Comparison of ENCODE assay signal across 1 cellular context in the genomic region with DNA sequence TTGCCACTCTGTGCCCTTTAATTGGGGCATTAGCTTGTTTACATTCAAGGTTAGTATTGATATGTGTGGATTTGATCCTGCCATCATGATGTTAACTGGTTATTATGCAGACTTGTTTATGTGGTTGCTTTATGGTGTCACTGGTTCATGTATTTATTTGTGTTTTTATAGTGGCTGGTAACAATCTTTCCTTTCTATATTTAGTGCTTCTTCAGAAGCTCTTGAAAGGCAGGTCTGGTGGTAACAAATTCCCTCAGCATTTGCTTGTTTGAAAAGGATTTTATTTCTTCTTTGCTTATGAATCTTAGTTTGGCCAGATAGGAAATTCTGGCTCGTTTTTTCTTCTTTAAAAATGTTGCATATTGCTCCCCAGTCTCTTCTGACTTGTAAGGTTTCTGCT.
TF ChIP-seq lines count a peak whose summit lies in the region.

No MANE protein-coding gene starts in this region.

TF ChIP-seq in A549, 52 proteins besides CTCF, POLR2A, EP300 and RAD21 (continued from another document):
- TF ChIP-seq, protein P1, sequence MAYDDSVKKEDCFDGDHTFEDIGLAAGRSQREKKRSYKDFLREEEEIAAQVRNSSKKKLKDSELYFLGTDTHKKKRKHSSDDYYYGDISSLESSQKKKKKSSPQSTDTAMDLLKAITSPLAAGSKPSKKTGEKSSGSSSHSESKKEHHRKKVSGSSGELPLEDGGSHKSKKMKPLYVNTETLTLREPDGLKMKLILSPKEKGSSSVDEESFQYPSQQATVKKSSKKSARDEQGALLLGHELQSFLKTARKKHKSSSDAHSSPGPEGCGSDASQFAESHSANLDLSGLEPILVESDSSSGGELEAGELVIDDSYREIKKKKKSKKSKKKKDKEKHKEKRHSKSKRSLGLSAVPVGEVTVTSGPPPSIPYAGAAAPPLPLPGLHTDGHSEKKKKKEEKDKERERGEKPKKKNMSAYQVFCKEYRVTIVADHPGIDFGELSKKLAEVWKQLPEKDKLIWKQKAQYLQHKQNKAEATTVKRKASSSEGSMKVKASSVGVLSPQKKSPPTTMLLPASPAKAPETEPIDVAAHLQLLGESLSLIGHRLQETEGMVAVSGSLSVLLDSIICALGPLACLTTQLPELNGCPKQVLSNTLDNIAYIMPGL (CRISPR knock-in tag; IDR thresholded peaks at IDR 0.05; ENCODE audit: borderline replicate concordance): no peak
- TF ChIP-seq SMC3 (IDR thresholded peaks at IDR 0.05) (no peak), TFCP2L1 (CRISPR knock-in tag; IDR thresholded peaks at IDR 0.05) (no peak), NPAS2 (CRISPR knock-in tag; IDR thresholded peaks at IDR 0.05; ENCODE audit: borderline replicate concordance) (no peak)
- TF ChIP-seq, protein P2, sequence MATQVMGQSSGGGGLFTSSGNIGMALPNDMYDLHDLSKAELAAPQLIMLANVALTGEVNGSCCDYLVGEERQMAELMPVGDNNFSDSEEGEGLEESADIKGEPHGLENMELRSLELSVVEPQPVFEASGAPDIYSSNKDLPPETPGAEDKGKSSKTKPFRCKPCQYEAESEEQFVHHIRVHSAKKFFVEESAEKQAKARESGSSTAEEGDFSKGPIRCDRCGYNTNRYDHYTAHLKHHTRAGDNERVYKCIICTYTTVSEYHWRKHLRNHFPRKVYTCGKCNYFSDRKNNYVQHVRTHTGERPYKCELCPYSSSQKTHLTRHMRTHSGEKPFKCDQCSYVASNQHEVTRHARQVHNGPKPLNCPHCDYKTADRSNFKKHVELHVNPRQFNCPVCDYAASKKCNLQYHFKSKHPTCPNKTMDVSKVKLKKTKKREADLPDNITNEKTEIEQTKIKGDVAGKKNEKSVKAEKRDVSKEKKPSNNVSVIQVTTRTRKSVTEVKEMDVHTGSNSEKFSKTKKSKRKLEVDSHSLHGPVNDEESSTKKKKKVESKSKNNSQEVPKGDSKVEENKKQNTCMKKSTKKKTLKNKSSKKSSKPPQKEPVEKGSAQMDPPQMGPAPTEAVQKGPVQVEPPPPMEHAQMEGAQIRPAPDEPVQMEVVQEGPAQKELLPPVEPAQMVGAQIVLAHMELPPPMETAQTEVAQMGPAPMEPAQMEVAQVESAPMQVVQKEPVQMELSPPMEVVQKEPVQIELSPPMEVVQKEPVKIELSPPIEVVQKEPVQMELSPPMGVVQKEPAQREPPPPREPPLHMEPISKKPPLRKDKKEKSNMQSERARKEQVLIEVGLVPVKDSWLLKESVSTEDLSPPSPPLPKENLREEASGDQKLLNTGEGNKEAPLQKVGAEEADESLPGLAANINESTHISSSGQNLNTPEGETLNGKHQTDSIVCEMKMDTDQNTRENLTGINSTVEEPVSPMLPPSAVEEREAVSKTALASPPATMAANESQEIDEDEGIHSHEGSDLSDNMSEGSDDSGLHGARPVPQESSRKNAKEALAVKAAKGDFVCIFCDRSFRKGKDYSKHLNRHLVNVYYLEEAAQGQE (IDR thresholded peaks at IDR 0.05): no peak
